30 cellular contexts compared by ENCODE assay signal in the genomic region with DNA sequence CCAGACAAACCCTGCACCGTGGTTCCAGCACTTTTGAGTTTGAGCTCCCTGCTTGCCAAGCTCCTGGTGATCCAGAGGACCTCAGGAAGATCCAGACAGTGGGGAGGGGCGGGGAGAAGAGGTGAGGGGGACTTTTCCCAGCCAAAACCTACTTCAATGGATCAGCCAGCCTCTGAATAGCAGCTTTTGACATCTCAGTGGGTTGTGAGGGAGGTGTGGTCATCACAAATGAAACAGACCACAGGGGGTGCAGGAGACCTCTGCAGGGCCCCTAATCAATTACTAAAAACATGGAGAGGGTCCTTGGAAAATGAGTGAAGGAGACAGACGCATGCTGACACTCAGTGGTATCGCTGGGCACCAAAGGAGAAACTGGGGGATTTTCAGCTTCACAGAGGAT.
"Had no signal": no experiment of that assay in that cellular context is flagged by ENCODE, and none has a peak within 500 bp of the region (broad histone marks: within the 10 kb centered on the region; RNA-seq: fewer than 3 reads in every experiment).

No MANE protein-coding gene starts in this region.

- H3K4me1 Mint-ChIP-seq: immature natural killer cell; naive thymus-derived CD4-positive, alpha-beta T cell; stimulated activated effector memory CD8-positive, alpha-beta T cell treated with anti-CD3 and anti-CD28 coated beads, Interleukin-12 subunit alpha, Interleukin-12 subunit beta, amount 100 ng/mL, for 72 hours had no signal

- H3K4me1 ChIP-seq: left lung, suprapubic skin, tibial artery, upper lobe of right lung had no signal

- H3K36me3 Mint-ChIP-seq: immature natural killer cell; natural killer cell treated with Interleukin-12 subunit alpha and Interleukin-12 subunit beta and Interleukin-15 and Interleukin-18, amount 100 ng/mL, for 72 hours; stimulated activated effector memory CD8-positive, alpha-beta T cell treated with anti-CD3 and anti-CD28 coated beads, Interleukin-12 subunit alpha, Interleukin-12 subunit beta, amount 100 ng/mL, for 72 hours had no signal

- DNase-seq: hypothalamus; immature natural killer cell; kidney; left colon; left lung; midbrain; mucosa of descending colon; naive thymus-derived CD4-positive, alpha-beta T cell; ovary; right cardiac atrium; stimulated activated CD4-positive, alpha-beta T cell treated with anti-CD3 and anti-CD28 coated beads, Interleukin-12 subunit alpha, Interleukin-12 subunit beta, amount 100 ng/mL, for 4 hours; stimulated activated CD4-positive, alpha-beta T cell treated with anti-CD3 and anti-CD28 coated beads, Interleukin-15, amount 100 ng/mL, for 24 hours; stimulated activated CD4-positive, alpha-beta T cell treated with anti-CD3 and anti-CD28 coated beads, Interleukin-2, amount 100 ng/mL, for 24 hours; stimulated activated CD4-positive, alpha-beta T cell treated with anti-CD3 and anti-CD28 coated beads, Interleukin-4, amount 100 ng/mL, for 24 hours; stimulated activated naive CD4-positive, alpha-beta T cell; tibial artery; trophoblast cell; upper lobe of right lung had no signal

- H3K27ac ChIP-seq: left lung, ovary, skin epidermis, suprapubic skin, thoracic aorta, tibial artery, upper lobe of right lung had no signal

- FAIRE-seq: islet of Langerhans, kidney, urothelium cell line had no signal

- ATAC-seq: left colon; left lung; mucosa of descending colon; naive thymus-derived CD4-positive, alpha-beta T cell; natural killer cell treated with Interleukin-12 subunit alpha and Interleukin-12 subunit beta and Interleukin-15 and Interleukin-18, amount 100 ng/mL, for 72 hours; right cardiac atrium; sciatic nerve; stimulated activated effector memory CD8-positive, alpha-beta T cell treated with anti-CD3 and anti-CD28 coated beads, Interleukin-12 subunit alpha, Interleukin-12 subunit beta, amount 100 ng/mL, for 72 hours; upper lobe of right lung had no signal

- H3K9me3 ChIP-seq: left lung, mucosa of descending colon, ovary, suprapubic skin, thoracic aorta, tibial artery, upper lobe of right lung had no signal

- H3K36me3 ChIP-seq: left lung, ovary, suprapubic skin, thoracic aorta, tibial artery, upper lobe of right lung had no signal

- H3K4me3 ChIP-seq: left lung, lung, mucosa of descending colon, ovary, skin epidermis, suprapubic skin, thoracic aorta, tibial artery, upper lobe of right lung had no signal

- H3K27me3 ChIP-seq: left lung, ovary, suprapubic skin, tibial artery, upper lobe of right lung had no signal

- H3K27ac Mint-ChIP-seq: immature natural killer cell; naive thymus-derived CD4-positive, alpha-beta T cell; natural killer cell treated with Interleukin-12 subunit alpha and Interleukin-12 subunit beta and Interleukin-15 and Interleukin-18, amount 100 ng/mL, for 72 hours; progenitor cell of endocrine pancreas; stimulated activated effector memory CD8-positive, alpha-beta T cell treated with anti-CD3 and anti-CD28 coated beads, Interleukin-12 subunit alpha, Interleukin-12 subunit beta, amount 100 ng/mL, for 72 hours; stimulated activated naive CD8-positive, alpha-beta T cell treated with anti-CD3 and anti-CD28 coated beads, Interleukin-15, Interleukin-2, amounts not matched to agents 100 ng/mL and 50 ng/mL, for 24 hours had no signal

- H3K9me3 Mint-ChIP-seq: immature natural killer cell; natural killer cell treated with Interleukin-12 subunit alpha and Interleukin-12 subunit beta and Interleukin-15 and Interleukin-18, amount 100 ng/mL, for 72 hours; neural crest cell; stimulated activated effector memory CD8-positive, alpha-beta T cell treated with anti-CD3 and anti-CD28 coated beads, Interleukin-12 subunit alpha, Interleukin-12 subunit beta, amount 100 ng/mL, for 72 hours; stimulated activated naive CD8-positive, alpha-beta T cell treated with anti-CD3 and anti-CD28 coated beads, Interleukin-15, Interleukin-2, amounts not matched to agents 100 ng/mL and 50 ng/mL, for 24 hours had no signal

- H3K4me3 Mint-ChIP-seq: immature natural killer cell; naive thymus-derived CD4-positive, alpha-beta T cell; natural killer cell treated with Interleukin-12 subunit alpha and Interleukin-12 subunit beta and Interleukin-15 and Interleukin-18, amount 100 ng/mL, for 72 hours; neural crest cell; stimulated activated effector memory CD8-positive, alpha-beta T cell treated with anti-CD3 and anti-CD28 coated beads, Interleukin-12 subunit alpha, Interleukin-12 subunit beta, amount 100 ng/mL, for 72 hours; stimulated activated naive CD8-positive, alpha-beta T cell treated with anti-CD3 and anti-CD28 coated beads, Interleukin-15, Interleukin-2, amounts not matched to agents 100 ng/mL and 50 ng/mL, for 24 hours had no signal
